9 cellular contexts compared by ENCODE assay signal in genomic region chr2:165902929-165903328, GRCh38. TPM values are rescaled to one million over a fixed set of nuclear protein-coding genes. Genes with fewer than 3 reads are reported as not detected.
DNase-seq lines count a peak whose midpoint lies in the region; ATAC-seq and TF ChIP-seq lines count a peak whose summit lies in the region.
"Had no signal": no experiment of that assay in that cellular context is flagged by ENCODE, and none has a peak within 500 bp of the region (broad histone marks: within the 10 kb centered on the region; RNA-seq: fewer than 3 reads in every experiment).

No MANE protein-coding gene starts in this region.

- intact Hi-C loops in left lung (cut with DNase I), result no loop called here

- no peak overlapping the region for H3K27ac ChIP-seq in HEK293 (ENCODE audit: extremely low read depth, low read depth, low read length)
- peak overlapping the region in 1 of 2 donors; percentile 21 for H3K27ac ChIP-seq in left lung

- TF ChIP-seq CTCF in HEK293 (tag by site-specific recombination; IDR thresholded peaks at IDR 0.05), result no peak
- no peak for TF ChIP-seq CTCF in left lung (IDR thresholded peaks at IDR 0.05)
- TF ChIP-seq CTCF in GM10266 (IDR thresholded peaks at IDR 0.05; ENCODE audit: control insufficient read depth, insufficient read depth, low read depth, missing control alignments), result no peak

- DNase-seq in ELR (ENCODE audit: low read depth) (peak; percentile 38), UCSD-AML1 (lab: John Stamatoyannopoulos, UW; ENCODE audit: unreplicated experiment) (peak; percentile 7), left lung (no peak), HuH-7.5 (ENCODE audit: low spot score) (no peak), GM10266 (ENCODE audit: extremely low spot score) (no peak), NCI-H748 (lab: John Stamatoyannopoulos, UW; ENCODE audit: unreplicated experiment) (no peak)
- no peak for DNase-seq in stimulated activated CD4-positive, alpha-beta T cell treated with anti-CD3 and anti-CD28 coated beads, Interleukin-2, amount 100 ng/mL, for 48 hours
- DNase-seq: activated B cell treated with CpG ODN at 0.5 μM for 24 hours had no signal

- CTCF ChIA-PET in HEK293 (lab: Yijun Ruan, JAX), result interaction anchor here (0.6 kb wide), 1 partner anchor 699 kb away, joined by 3 read pairs; the partner anchor contains the start of gene SCN3A

- no peak overlapping the region for H3K4me3 ChIP-seq in HEK293 (ENCODE audit: low read depth, low read length)
- H3K4me3 ChIP-seq in left lung, result no peak overlapping the region

- no peaks in the 10 kb centered on the region for H3K27me3 ChIP-seq in left lung

- POLR2A ChIA-PET in HEK293 (lab: Yijun Ruan, JAX), result no interaction called here

- ATAC-seq in left lung, result peak; percentile 38

- peaks cover 25 to 64% of the 10 kb centered on the region in 2 experiments for H3K36me3 ChIP-seq in HEK293 (ENCODE audit: control insufficient read depth in 2 of 2, insufficient read depth in 1 of 2, low read length in 2 of 2)
- peaks cover 0 to 21% of the 10 kb centered on the region in 2 donors for H3K36me3 ChIP-seq in left lung

- H3K9me3 ChIP-seq in HEK293 (ENCODE audit: control insufficient read depth, insufficient read depth, low read depth, low read length) (no peaks in the 10 kb centered on the region), left lung (no peaks in the 10 kb centered on the region)

- no peaks in the 10 kb centered on the region for H3K4me1 ChIP-seq in HEK293 (ENCODE audit: control insufficient read depth, insufficient read depth, low read length)
- peaks cover 6 to 17% of the 10 kb centered on the region in 2 donors for H3K4me1 ChIP-seq in left lung

TF ChIP-seq in HEK293, 187 proteins besides CTCF, POLR2A, EP300 and RAD21:
- TF ChIP-seq BCL11B (tag by site-specific recombination; IDR thresholded peaks at IDR 0.05; ENCODE audit: low read depth) (no peak), PRDM1 (tag by site-specific recombination; IDR thresholded peaks at IDR 0.05) (peak; percentile 71)
TF ChIP-seq in HEK293: peak in this region for 1.

RNA-seq across cellular contexts. Expression of gene TTC21B, which starts 50.6 kb away (rescaled TPM):
- 10 to 100 TPM; 17.2 to 22.3 TPM for total RNA-seq in left lung

Comparison
In these comparisons a context has a peak if more than half of its experiments do, and no peak if none do; other contexts are left out.
1. DNase-seq: peak in ELR (single experiment) and UCSD-AML1 (single experiment); none in left lung (0 of 2), stimulated activated CD4-positive, alpha-beta T cell treated with anti-CD3 and anti-CD28 coated beads, Interleukin-2, amount 100 ng/mL, for 48 hours (0 of 2), HuH-7.5 (single experiment), GM10266 (single experiment) and NCI-H748 (single experiment).